Comparison of ENCODE assay signal across 10 cellular contexts in genomic region chr5:143119301-143119769, GRCh38.
DNase-seq lines count a peak whose midpoint lies in the region; ATAC-seq and TF ChIP-seq lines count a peak whose summit lies in the region.
"Had no signal": no experiment of that assay in that cellular context is flagged by ENCODE, and none has a peak within 500 bp of the region (broad histone marks: within the 10 kb centered on the region; RNA-seq: fewer than 3 reads in every experiment).

No MANE protein-coding gene starts in this region.

- H3K4me1 Mint-ChIP-seq in activated T-cell treated with anti-CD3 and anti-CD28 coated beads, Interleukin-2, amount 50 U/mL, for 72 hours (ENCODE audit: low read depth): peaks cover 74% of the 10 kb centered on the region

- no peak for DNase-seq in activated T-cell treated with anti-CD3 and anti-CD28 coated beads, Interleukin-2, amount 50 U/mL, for 72 hours
- no peak for DNase-seq in activated T-cell treated with anti-CD3 and anti-CD28 coated beads, Interleukin-2, amount 50 U/mL, for 1 hour
- DNase-seq in upper lobe of left lung (no peak), C1 segment of cervical spinal cord (lab: John Stamatoyannopoulos, UW) (no peak), SK-N-DZ (ENCODE audit: low spot score) (no peak), HuH-7.5 (ENCODE audit: low spot score) (no peak)
- DNase-seq: activated CD4-positive, alpha-beta T cell treated with anti-CD3 and anti-CD28 coated beads, Interleukin-2, amount 10 ng/mL, durations not matched to agents 7 days and 5 days; stimulated activated CD4-positive, alpha-beta T cell treated with anti-CD3 and anti-CD28 coated beads, Interleukin-2, amount 100 ng/mL, for 48 hours had no signal

- no peak for TF ChIP-seq POLR2A in upper lobe of left lung (IDR thresholded peaks at IDR 0.05)

- no peaks in the 10 kb centered on the region for H3K27me3 ChIP-seq in OCI-LY3 (ENCODE audit: low read depth, low read length)
- H3K27me3 ChIP-seq in upper lobe of left lung: no peaks in the 10 kb centered on the region

- H3K9ac ChIP-seq in OCI-LY3 (ENCODE audit: low read length): peak overlapping the region; percentile 62

- H3K4me3 ChIP-seq in OCI-LY3 (ENCODE audit: low read length): peak overlapping the region; percentile 2
- no peak overlapping the region for H3K4me3 ChIP-seq in upper lobe of left lung

- TF ChIP-seq EP300 in upper lobe of left lung (IDR thresholded peaks at IDR 0.05): no peak

- no peaks in the 10 kb centered on the region for H3K9me3 ChIP-seq in OCI-LY3 (ENCODE audit: insufficient read depth, low read length)
- no peaks in the 10 kb centered on the region for H3K9me3 ChIP-seq in upper lobe of left lung

- no peaks in the 10 kb centered on the region for H3K27me3 Mint-ChIP-seq in activated T-cell treated with anti-CD3 and anti-CD28 coated beads, Interleukin-2, amount 50 U/mL, for 72 hours (ENCODE audit: low read depth)
- H3K27me3 Mint-ChIP-seq: activated CD4-positive, alpha-beta T cell treated with anti-CD3 and anti-CD28 coated beads, Interleukin-2, amount 10 ng/mL, durations not matched to agents 7 days and 5 days had no signal

- H3K79me2 ChIP-seq in OCI-LY3 (ENCODE audit: low read length): no peaks in the 10 kb centered on the region

- ATAC-seq in activated T-cell treated with anti-CD3 and anti-CD28 coated beads, Interleukin-2, amount 50 U/mL, for 72 hours (replicated peaks in 1 of 2): peak; percentile 59 to 74
- ATAC-seq in HG02759 (IDR thresholded peaks at IDR 0.05; ENCODE audit: unreplicated experiment) (peak; percentile 65), upper lobe of left lung (ENCODE audit: low FRiP score in 2 of 2) (peak; percentile 58 to 62)

- no peaks in the 10 kb centered on the region for H4K20me1 ChIP-seq in OCI-LY3 (ENCODE audit: insufficient read depth, low read length)

- peaks cover 0 to 4% of the 10 kb centered on the region in 2 donors for H3K9me3 Mint-ChIP-seq in activated T-cell treated with anti-CD3 and anti-CD28 coated beads, Interleukin-2, amount 50 U/mL, for 72 hours
- H3K9me3 Mint-ChIP-seq: activated CD4-positive, alpha-beta T cell treated with anti-CD3 and anti-CD28 coated beads, Interleukin-2, amount 10 ng/mL, durations not matched to agents 7 days and 5 days had no signal

- peak overlapping the region in 1 of 2 donors; percentile 34 for H3K4me3 Mint-ChIP-seq in activated T-cell treated with anti-CD3 and anti-CD28 coated beads, Interleukin-2, amount 50 U/mL, for 72 hours
- H3K4me3 Mint-ChIP-seq: activated CD4-positive, alpha-beta T cell treated with anti-CD3 and anti-CD28 coated beads, Interleukin-2, amount 10 ng/mL, durations not matched to agents 7 days and 5 days had no signal

- no peak for TF ChIP-seq CTCF in OCI-LY3 (IDR thresholded peaks at IDR 0.05; ENCODE audit: low read depth, low read length)
- no peak for TF ChIP-seq CTCF in upper lobe of left lung (IDR thresholded peaks at IDR 0.05)

- H3K4me1 ChIP-seq in OCI-LY3 (ENCODE audit: low read length) (peaks cover 71% of the 10 kb centered on the region), upper lobe of left lung (peaks cover 0 to 11% (median 0%) of the 10 kb centered on the region in 4 donors)

- WGBS in upper lobe of left lung, 2 donors: 32 to 52% methylated on average over 2 of the region's 2 CpGs

- H3K27ac ChIP-seq in OCI-LY3 (ENCODE audit: low read length): peak overlapping the region; percentile 95
- peak overlapping the region in 3 of 4 donors; percentile 9 to 60 (median 37) for H3K27ac ChIP-seq in upper lobe of left lung

- peak overlapping the region; percentile 51 for H3K27ac Mint-ChIP-seq in activated T-cell treated with anti-CD3 and anti-CD28 coated beads, Interleukin-2, amount 50 U/mL, for 72 hours
- H3K27ac Mint-ChIP-seq: activated CD4-positive, alpha-beta T cell treated with anti-CD3 and anti-CD28 coated beads, Interleukin-2, amount 10 ng/mL, durations not matched to agents 7 days and 5 days had no signal

- H3K36me3 ChIP-seq in OCI-LY3 (replicated peaks; ENCODE audit: low read depth, low read length) (no peaks in the 10 kb centered on the region), upper lobe of left lung (no peaks in the 10 kb centered on the region)

- H3K4me2 ChIP-seq in OCI-LY3 (ENCODE audit: low read length): peak overlapping the region; percentile 65

- H2AFZ ChIP-seq in OCI-LY3 (ENCODE audit: low read depth, low read length): no peak overlapping the region

- peaks cover 6% of the 10 kb centered on the region in 2 donors for H3K36me3 Mint-ChIP-seq in activated T-cell treated with anti-CD3 and anti-CD28 coated beads, Interleukin-2, amount 50 U/mL, for 72 hours (ENCODE audit: insufficient read depth in 2 of 2)
